22 cellular contexts compared by ENCODE assay signal in genomic region chr3:45566205-45566604, GRCh38. TPM values are rescaled to one million over a fixed set of nuclear protein-coding genes. Genes with fewer than 3 reads are reported as not detected.
DNase-seq lines count a peak whose midpoint lies in the region; ATAC-seq, FAIRE-seq and TF ChIP-seq lines count a peak whose summit lies in the region.
"Had no signal": no experiment of that assay in that cellular context is flagged by ENCODE, and none has a peak within 500 bp of the region (broad histone marks: within the 10 kb centered on the region; RNA-seq: fewer than 3 reads in every experiment).

No MANE protein-coding gene starts in this region.

- POLR2A ChIA-PET in GM12878 (lab: Charles Lee) = interaction anchor here (0.6 to 1.1 kb wide), 2 partner anchors 12 to 42 kb away, joined by 3 to 4 read pairs; no protein-coding TSS in a partner anchor

- no peak overlapping the region for H3K27ac ChIP-seq in right atrium auricular region
- 0 out of 2 replicates have a peak overlapping the region, but pooled peaks have one; percentile 22 for H3K27ac ChIP-seq in GM12878 (ENCODE audit: control insufficient read depth, insufficient read depth)
- no peak overlapping the region for H3K27ac ChIP-seq in upper lobe of right lung
- H3K27ac ChIP-seq in testis = no peak overlapping the region
- H3K27ac ChIP-seq: neutrophil, Peyer's patch, thoracic aorta had no signal

- TF ChIP-seq CTCF in right atrium auricular region (IDR thresholded peaks at IDR 0.05) = no peak
- TF ChIP-seq CTCF in GM12878 (IDR thresholded peaks at IDR 0.05 in 2 of 3, conservative IDR thresholded peaks at IDR 0.05 in 1 of 3; ENCODE audit: control insufficient read depth in 2 of 3, extremely low read depth in 1 of 3, insufficient read depth in 1 of 3, low read depth in 3 of 3, low read length in 3 of 3) = no peak
- no peak for TF ChIP-seq CTCF in upper lobe of right lung (IDR thresholded peaks at IDR 0.05)
- TF ChIP-seq CTCF in testis (IDR thresholded peaks at IDR 0.05) = no peak

- no peaks in the 10 kb centered on the region for H3K36me3 ChIP-seq in right atrium auricular region
- H3K36me3 ChIP-seq in GM12878 (ENCODE audit: control insufficient read depth in 2 of 2, insufficient read depth in 2 of 2, low read length in 1 of 2) = no peaks in the 10 kb centered on the region
- no peaks in the 10 kb centered on the region for H3K36me3 ChIP-seq in upper lobe of right lung
- peaks cover 4% of the 10 kb centered on the region for H3K36me3 ChIP-seq in testis (ENCODE audit: low read depth, missing control alignments)
- H3K36me3 ChIP-seq: neutrophil, Peyer's patch, thoracic aorta had no signal

- peak overlapping the region; percentile 21; the same call in 1 of the 2 replicates for H3K4me2 ChIP-seq in GM12878 (ENCODE audit: control insufficient read depth, insufficient read depth)

- no peaks in the 10 kb centered on the region for H3K9me3 ChIP-seq in right atrium auricular region
- no peaks in the 10 kb centered on the region; the same call in 2 of the 3 replicates for H3K9me3 ChIP-seq in GM12878 (replicated peaks; ENCODE audit: control insufficient read depth, insufficient read depth, low read length)
- H3K9me3 ChIP-seq in upper lobe of right lung = no peaks in the 10 kb centered on the region
- H3K9me3 ChIP-seq in testis = no peaks in the 10 kb centered on the region
- H3K9me3 ChIP-seq: Caco-2, neutrophil, Peyer's patch, thoracic aorta had no signal

- BruUV-seq in GM12878 (replicated peaks; lab: Mats Ljungman, UMichigan) = no TSS peak

- H2AFZ ChIP-seq in GM12878 (ENCODE audit: control insufficient read depth, low read depth, low read length) = no peak overlapping the region

- FAIRE-seq in GM12878 (lab: Jason Lieb, UNC) = no peak
- FAIRE-seq: H54, TTC549 had no signal

- TF ChIP-seq POLR2A in GM12878 (IDR thresholded peaks at IDR 0.05; ENCODE audit: low read depth, low read length) (no peak), testis (IDR thresholded peaks at IDR 0.05) (no peak)

- 84% methylated on average over 6 of the region's 6 CpGs for WGBS in GM12878 (ENCODE audit: insufficient coverage, insufficient replicate concordance, low lambda C conversion rate, missing lambda C conversion rate)
- 95 to 100% methylated on average over 6 of the region's 6 CpGs for WGBS in testis, 2 donors

- CTCF ChIA-PET in GM12878 (lab: Yijun Ruan, JAX) = interaction anchor here (0.8 to 1.9 kb wide), 5 partner anchors 11 to 93 kb away, joined by 3 to 9 read pairs (median 3); partner anchors contain the start of gene LIMD1

- no peak overlapping the region for H3K4me3 ChIP-seq in right atrium auricular region
- H3K4me3 ChIP-seq in GM12878 = no peak overlapping the region
- no peak overlapping the region for H3K4me3 ChIP-seq in upper lobe of right lung
- no peak overlapping the region for H3K4me3 ChIP-seq in testis
- H3K4me3 ChIP-seq: Peyer's patch, thoracic aorta had no signal

- TF ChIP-seq RAD21 in GM12878 (IDR thresholded peaks at IDR 0.05; ENCODE audit: insufficient read depth, low read depth, low read length) = no peak

- no peak for TF ChIP-seq EP300 in GM12878 (IDR thresholded peaks at IDR 0.05; ENCODE audit: borderline replicate concordance in 1 of 2, control insufficient read depth in 1 of 2, low read depth in 2 of 2, low read length in 2 of 2)

- no peaks in the 10 kb centered on the region for H4K20me1 ChIP-seq in GM12878 (ENCODE audit: control insufficient read depth, insufficient read depth)

- SMC1A ChIA-PET in GM12878 (lab: Charles Lee; ENCODE audit: uncharacterized antibody, unreplicated experiment) = interaction anchor here (0.6 to 7.0 kb wide), 6 partner anchors 12 to 315 kb away, joined by 3 to 41 read pairs (median 4); partner anchors contain the start of gene LIMD1

- H3K9ac ChIP-seq in GM12878 (ENCODE audit: control insufficient read depth, insufficient read depth, low read length) = no peak overlapping the region

- in situ Hi-C loops in GM12878 (cut with MboI) = no loop called here

- H3K4me1 ChIP-seq in right atrium auricular region = peaks cover 0 to 2% of the 10 kb centered on the region in 2 donors
- peaks cover 54% of the 10 kb centered on the region for H3K4me1 ChIP-seq in GM12878 (ENCODE audit: control insufficient read depth, insufficient read depth, low read length)
- H3K4me1 ChIP-seq in upper lobe of right lung = peaks cover 28% of the 10 kb centered on the region
- H3K4me1 ChIP-seq in testis = no peaks in the 10 kb centered on the region
- H3K4me1 ChIP-seq: Caco-2 had no signal

- RAD21 ChIA-PET in GM12878 (lab: Charles Lee; ENCODE audit: unreplicated experiment) = interaction anchor here (1.1 to 1.4 kb wide), 5 partner anchors 30 to 94 kb away, joined by 3 to 4 read pairs (median 4); no protein-coding TSS in a partner anchor

- H3K79me2 ChIP-seq in GM12878 (ENCODE audit: control insufficient read depth, insufficient read depth, low read length) = no peaks in the 10 kb centered on the region

- H3K27me3 ChIP-seq in right atrium auricular region = no peaks in the 10 kb centered on the region
- H3K27me3 ChIP-seq in GM12878 (replicated peaks in 1 of 2; ENCODE audit: control insufficient read depth in 2 of 2, insufficient read depth in 2 of 2, low read length in 1 of 2) = no peaks in the 10 kb centered on the region
- no peaks in the 10 kb centered on the region for H3K27me3 ChIP-seq in upper lobe of right lung
- H3K27me3 ChIP-seq in testis = no peaks in the 10 kb centered on the region
- H3K27me3 ChIP-seq: neutrophil, Peyer's patch had no signal

- intact Hi-C loops in left ventricle myocardium superior (cut with micrococcal nuclease) = no loop called here
- intact Hi-C loops in GM12878 (cut with micrococcal nuclease; ENCODE audit: unreplicated experiment) = no loop called here
- intact Hi-C loops in upper lobe of right lung (cut with DNase I) = no loop called here
- intact Hi-C loops in testis (cut with DNase I; ENCODE audit: low total_unique reads) = no loop called here

- DNase-seq in left ventricle myocardium superior (no peak), right atrium auricular region (ENCODE audit: low spot score) (no peak), GM12878 (ENCODE audit: low read depth, low spot score) (no peak), upper lobe of right lung (no peak), testis (no peak), NCI-H510A (lab: John Stamatoyannopoulos, UW) (no peak)
- DNase-seq: activated CD4-positive, alpha-beta T cell treated with anti-CD3 and anti-CD28 coated beads, Interleukin-2, amount 50 U/mL, for 48 hours; activated naive CD4-positive, alpha-beta T cell treated with anti-CD3 and anti-CD28 coated beads, Interleukin-2, amount 50 U/mL, for 16 hours; Caco-2; effector memory CD8-positive, alpha-beta T cell; EL; Kasumi-1; left cardiac atrium; NCI-H1417; NCI-H69; stimulated activated CD4-positive, alpha-beta T cell treated with anti-CD3 and anti-CD28 coated beads, Interleukin-12 subunit alpha, Interleukin-12 subunit beta, amount 100 ng/mL, for 4 hours had no signal

- ATAC-seq in left ventricle myocardium superior (peak; percentile 7), GM21619 (IDR thresholded peaks at IDR 0.05; ENCODE audit: unreplicated experiment) (peak; percentile 33), GM12878 (peak; percentile 37), upper lobe of right lung (peak; percentile 86)
- ATAC-seq: effector memory CD8-positive, alpha-beta T cell had no signal

TF ChIP-seq in GM12878, 131 proteins besides CTCF, POLR2A, EP300 and RAD21:
- TF ChIP-seq CBX3 (IDR thresholded peaks at IDR 0.05; ENCODE audit: borderline replicate concordance, low read depth) (no peak), RUNX3 (IDR thresholded peaks at IDR 0.05; ENCODE audit: low read length) (peak; percentile 23; the same call in 1 of the 2 replicates)

RNA-seq across cellular contexts. Expression of gene LIMD1, which starts 28.3 kb away (rescaled TPM):
- 31.9 TPM for total RNA-seq in left ventricle myocardium superior
- 10 to 100 TPM; 15.8 to 19.4 TPM for total RNA-seq in right atrium auricular region
- 181 and 205 TPM in 2 replicates for total RNA-seq in GM12878 (2013; cell fraction: nucleolus; rRNA removed)
- 26.4 and 27.3 TPM in 2 replicates for total RNA-seq in GM12878 (2014; rRNA removed)
- total RNA-seq in GM12878 (2014; rRNA removed; fragmentation: Illumina TruSeq; extraction: Trizol) = 21.5 and 21.7 TPM in 2 replicates
- 47.2 and 54.5 TPM in 2 replicates for total RNA-seq in GM12878 (2021)
- 17.9 TPM for polyA plus RNA-seq in GM12878 (2011; ENCODE audit: low read depth)
- 32.2 and 43.1 TPM in 2 replicates for polyA plus RNA-seq in GM12878 (2011; rRNA removed)
- 44.6 and 49.4 TPM in 2 replicates for polyA plus RNA-seq in GM12878 (2011; cell fraction: cytosol; rRNA removed)
- 123 and 153 TPM in 2 replicates for polyA plus RNA-seq in GM12878 (2011; cell fraction: nucleus; rRNA removed)
- polyA plus RNA-seq in GM12878 (2012) = 34.5 and 37.3 TPM in 2 replicates
- 19.8 and 23.7 TPM in 2 replicates for polyA plus RNA-seq in GM12878 (2014; fragmentation: Illumina TruSeq; extraction: Trizol)
- 1 to 10 TPM; 1.7 to 2.9 TPM for polyA plus RNA-seq in GM12878 (2014; fragmentation: Nextera tagmentation; extraction: Ambion mirVana)
- polyA plus RNA-seq in GM12878 (2014; rRNA removed) = 37.6 and 37.8 TPM in 2 replicates
- polyA plus RNA-seq in GM12878 (2016; fragmentation: Nextera tagmentation; extraction: Ambion mirVana) = 10 to 100 TPM; 20.5 to 23.3 TPM
- polyA minus RNA-seq in GM12878 (2011; rRNA and poly(A)+ RNA removed) = 54.3 and 118 TPM in 2 replicates
- polyA minus RNA-seq in GM12878 (2011; cell fraction: cytosol; rRNA and poly(A)+ RNA removed) = 32.5 and 37.2 TPM in 2 replicates
- 45.0 and 74.1 TPM in 2 replicates for polyA minus RNA-seq in GM12878 (2011; cell fraction: nucleus; rRNA and poly(A)+ RNA removed)
- 103 TPM for total RNA-seq in upper lobe of right lung
- total RNA-seq in testis = 10 to 100 TPM; 22.9 to 38.4 TPM
- 9.7 TPM for polyA plus RNA-seq in testis (ENCODE audit: insufficient read depth, low read depth, low replicate concordance)

Comparison
In these comparisons a context has a peak if more than half of its experiments do, and no peak if none do; other contexts are left out.
1. ATAC-seq: peak in every context shown above with its lines; median percentile 86 in upper lobe of right lung; 37 in GM12878; 33 in GM21619; 7 in left ventricle myocardium superior.